Comparison of ENCODE assay signal across 16 cellular contexts in the genomic region with DNA sequence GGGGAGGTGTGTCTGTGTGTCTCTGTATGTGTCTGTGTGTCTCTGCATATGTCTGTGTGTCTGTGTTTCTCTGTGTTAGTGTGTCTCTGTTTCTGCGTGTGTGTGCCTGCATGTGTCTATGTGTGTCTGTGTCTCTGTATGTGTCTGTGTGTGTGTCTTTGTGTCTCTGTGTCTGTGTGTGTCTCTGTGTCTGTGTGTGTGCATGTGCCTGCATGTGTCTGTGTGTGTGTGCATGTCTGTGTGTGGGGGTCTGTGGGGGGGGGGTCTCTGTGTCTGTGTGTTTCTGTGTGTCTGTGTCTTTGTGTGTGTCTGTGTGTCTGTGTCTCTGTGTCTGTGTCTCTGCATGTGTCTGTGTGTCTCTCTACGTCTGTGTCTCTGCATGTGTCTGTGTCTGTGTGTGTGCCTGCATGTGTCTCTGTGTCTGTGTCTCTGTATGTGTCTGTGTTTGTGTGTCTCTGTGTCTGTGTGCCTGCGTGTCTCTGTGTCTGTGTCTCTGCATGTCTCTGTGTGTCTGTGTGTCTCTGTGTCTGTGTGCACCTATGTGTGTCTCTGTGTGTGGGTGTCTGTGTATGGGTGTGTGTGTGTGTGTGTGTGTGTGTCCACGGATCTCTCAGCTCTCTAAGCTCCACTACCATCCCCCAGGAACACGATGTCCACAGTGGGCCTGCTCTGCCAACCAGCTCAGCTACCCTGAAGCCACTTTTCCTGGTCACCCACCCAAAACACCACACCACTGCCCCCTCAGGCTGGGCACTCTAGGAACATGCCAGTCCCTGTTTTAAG. TPM values are rescaled to one million over a fixed set of nuclear protein-coding genes. Genes with fewer than 3 reads are reported as not detected.
DNase-seq lines count a peak whose midpoint lies in the region; ATAC-seq and TF ChIP-seq lines count a peak whose summit lies in the region.
"Had no signal": no experiment of that assay in that cellular context is flagged by ENCODE, and none has a peak within 500 bp of the region (broad histone marks: within the 10 kb centered on the region; RNA-seq: fewer than 3 reads in every experiment).

No MANE protein-coding gene starts in this region.

- H3K27me3 ChIP-seq in WERI-Rb-1 (ENCODE audit: insufficient read depth, low read depth, severe bottlenecking) (peaks cover 11% of the 10 kb centered on the region), right atrium auricular region (peaks cover 0 to 4% of the 10 kb centered on the region in 2 donors), thoracic aorta (replicated peaks; ENCODE audit: insufficient read depth) (no peaks in the 10 kb centered on the region)

- peak overlapping the region; percentile 3 for H3K27ac Mint-ChIP-seq in activated T-cell treated with anti-CD3 and anti-CD28 coated beads, Interleukin-2, amount 50 U/mL, for 72 hours

- ATAC-seq in activated T-cell treated with anti-CD3 and anti-CD28 coated beads, Interleukin-2, amount 50 U/mL, for 72 hours (replicated peaks in 1 of 2): no peak
- ATAC-seq in activated T-cell treated with anti-CD3 and anti-CD28 coated beads, Interleukin-2, amount 50 U/mL, for 4 hours: no peak
- no peak for ATAC-seq in thoracic aorta (ENCODE audit: insufficient number of reproducible peaks, low FRiP score, low read depth)
- no peak for ATAC-seq in GM19023 (IDR thresholded peaks at IDR 0.05; ENCODE audit: unreplicated experiment)
- no peak for ATAC-seq in GM18517 (IDR thresholded peaks at IDR 0.05; ENCODE audit: unreplicated experiment)
- ATAC-seq: pancreas had no signal

- H3K4me3 ChIP-seq in WERI-Rb-1 (ENCODE audit: low read depth, low read length) (no peak overlapping the region), right atrium auricular region (no peak overlapping the region), thoracic aorta (no peak overlapping the region)
- H3K4me3 ChIP-seq: pancreas, skin epidermis had no signal

- H3K9me3 Mint-ChIP-seq in activated T-cell treated with anti-CD3 and anti-CD28 coated beads, Interleukin-2, amount 50 U/mL, for 72 hours: no peaks in the 10 kb centered on the region
- H3K9me3 Mint-ChIP-seq in activated T-cell treated with anti-CD3 and anti-CD28 coated beads, Interleukin-2, amount 50 U/mL, for 4 hours: no peaks in the 10 kb centered on the region

- H3K4me1 Mint-ChIP-seq in activated T-cell treated with anti-CD3 and anti-CD28 coated beads, Interleukin-2, amount 50 U/mL, for 72 hours (ENCODE audit: low read depth): peaks cover 33% of the 10 kb centered on the region
- H3K4me1 Mint-ChIP-seq in activated T-cell treated with anti-CD3 and anti-CD28 coated beads, Interleukin-2, amount 50 U/mL, for 4 hours (ENCODE audit: low read depth): peaks cover 36% of the 10 kb centered on the region

- H3K27me3 Mint-ChIP-seq in activated T-cell treated with anti-CD3 and anti-CD28 coated beads, Interleukin-2, amount 50 U/mL, for 72 hours (ENCODE audit: low read depth): peaks cover 22% of the 10 kb centered on the region
- peaks cover 14% of the 10 kb centered on the region for H3K27me3 Mint-ChIP-seq in activated T-cell treated with anti-CD3 and anti-CD28 coated beads, Interleukin-2, amount 50 U/mL, for 4 hours (ENCODE audit: low read depth)

- TF ChIP-seq CTCF in WERI-Rb-1 (IDR thresholded peaks at IDR 0.05; ENCODE audit: low read depth, low read length) (no peak), right atrium auricular region (IDR thresholded peaks at IDR 0.05) (no peak), thoracic aorta (IDR thresholded peaks at IDR 0.05) (no peak)

- H3K36me3 ChIP-seq in WERI-Rb-1: no peaks in the 10 kb centered on the region
- H3K36me3 ChIP-seq in right atrium auricular region: no peaks in the 10 kb centered on the region
- no peaks in the 10 kb centered on the region for H3K36me3 ChIP-seq in thoracic aorta
- H3K36me3 ChIP-seq: pancreas had no signal

- H3K36me3 Mint-ChIP-seq in activated T-cell treated with anti-CD3 and anti-CD28 coated beads, Interleukin-2, amount 50 U/mL, for 72 hours (ENCODE audit: insufficient read depth in 2 of 2): no peaks in the 10 kb centered on the region
- no peaks in the 10 kb centered on the region for H3K36me3 Mint-ChIP-seq in activated T-cell treated with anti-CD3 and anti-CD28 coated beads, Interleukin-2, amount 50 U/mL, for 4 hours (ENCODE audit: insufficient read depth)

- no peaks in the 10 kb centered on the region for H3K9me3 ChIP-seq in WERI-Rb-1 (ENCODE audit: severe bottlenecking)
- H3K9me3 ChIP-seq in right atrium auricular region: no peaks in the 10 kb centered on the region
- H3K9me3 ChIP-seq in thoracic aorta: no peaks in the 10 kb centered on the region
- H3K9me3 ChIP-seq: pancreas had no signal

- DNase-seq in activated T-cell treated with anti-CD3 and anti-CD28 coated beads, Interleukin-2, amount 50 U/mL, for 72 hours: no peak
- DNase-seq in activated T-cell treated with anti-CD3 and anti-CD28 coated beads, Interleukin-2, amount 50 U/mL, for 4 hours: no peak
- DNase-seq in WERI-Rb-1: peak; percentile 2
- DNase-seq in right atrium auricular region (ENCODE audit: low spot score): peak; percentile 32
- DNase-seq in thoracic aorta (ENCODE audit: low spot score): peak; percentile 1
- DNase-seq in GF-D8 (lab: John Stamatoyannopoulos, UW): no peak
- DNase-seq: activated effector memory CD4-positive, alpha-beta T cell treated with Interleukin-2 at 50 U/mL for 16 hours; Calu3; GDM1; NCI-H1694 treated with DMSO at 0.1 percent for 48 hours; NCI-H510A; SIG-M5 had no signal

- H3K4me1 ChIP-seq in right atrium auricular region (peaks cover 0 to 10% of the 10 kb centered on the region in 2 donors), thoracic aorta (ENCODE audit: control insufficient read depth in 1 of 2, low read depth in 2 of 2) (no peaks in the 10 kb centered on the region)
- H3K4me1 ChIP-seq: pancreas had no signal

- peak overlapping the region; percentile 4 to 15 for H3K4me3 Mint-ChIP-seq in activated T-cell treated with anti-CD3 and anti-CD28 coated beads, Interleukin-2, amount 50 U/mL, for 72 hours
- H3K4me3 Mint-ChIP-seq in activated T-cell treated with anti-CD3 and anti-CD28 coated beads, Interleukin-2, amount 50 U/mL, for 4 hours: no peak overlapping the region

- H3K27ac ChIP-seq in WERI-Rb-1: no peak overlapping the region
- H3K27ac ChIP-seq in right atrium auricular region: no peak overlapping the region
- no peak overlapping the region for H3K27ac ChIP-seq in thoracic aorta
- H3K27ac ChIP-seq: pancreas had no signal

RNA-seq across cellular contexts. Expression of gene RASGEF1A, which starts 41.7 kb away (rescaled TPM):
- total RNA-seq in activated T-cell treated with anti-CD3 and anti-CD28 coated beads, Interleukin-2, amount 50 U/mL, for 72 hours: 1 to 10 TPM; 1.7 TPM
- total RNA-seq in activated T-cell treated with anti-CD3 and anti-CD28 coated beads, Interleukin-2, amount 50 U/mL, for 4 hours: under 1 TPM; 0.29 to 0.60 (median 0.38) TPM
- total RNA-seq in right atrium auricular region: 1 to 10 TPM; 2.9 to 3.0 TPM
- not detected for total RNA-seq in thoracic aorta

Comparison
In these comparisons a context has a peak if more than half of its experiments do, and no peak if none do; other contexts are left out.
1. DNase-seq: peak in WERI-Rb-1 (single experiment), right atrium auricular region (single experiment) and thoracic aorta (single experiment); none in activated T-cell treated with anti-CD3 and anti-CD28 coated beads, Interleukin-2, amount 50 U/mL, for 72 hours (0 of 2), activated T-cell treated with anti-CD3 and anti-CD28 coated beads, Interleukin-2, amount 50 U/mL, for 4 hours (single experiment) and GF-D8 (single experiment).